In the genomic region with DNA sequence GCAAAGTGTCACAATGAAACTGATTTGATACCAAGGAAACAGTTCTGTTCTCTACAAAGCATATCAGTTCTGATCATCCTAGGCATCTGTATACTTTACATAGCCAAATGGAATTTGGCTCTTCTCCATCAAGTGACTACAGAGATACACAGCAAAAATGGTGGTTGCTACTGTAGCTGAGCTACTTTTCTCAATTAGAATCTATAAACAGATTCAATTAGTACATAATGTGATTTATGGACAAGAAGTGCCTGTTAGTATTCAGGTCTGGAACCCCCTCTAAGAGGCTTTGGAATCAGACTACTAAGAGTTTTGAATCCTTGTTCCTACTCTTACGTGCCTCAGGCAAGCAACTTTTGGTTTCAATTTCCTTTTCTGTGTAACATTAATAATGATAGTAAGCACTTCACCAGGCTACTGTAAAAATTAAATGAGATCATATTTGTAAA, we compare ENCODE assay signal across 8 cellular contexts. TPM values are rescaled to one million over a fixed set of nuclear protein-coding genes. Genes with fewer than 3 reads are reported as not detected.
A peak's percentile ranks its signal among the peaks of the same experiment; 100 is the strongest.
DNase-seq lines count a peak whose midpoint lies in the region; ATAC-seq and FAIRE-seq lines count a peak whose summit lies in the region.
"Had no signal": no experiment of that assay in that cellular context is flagged by ENCODE, and none has a peak within 500 bp of the region (broad histone marks: within the 10 kb centered on the region; RNA-seq: fewer than 3 reads in every experiment).

No MANE protein-coding gene starts in this region.

- H3K4me3 ChIP-seq in SJSA1: no peak overlapping the region

- intact Hi-C loops in left ventricle myocardium superior (cut with micrococcal nuclease): no loop called here

- ATAC-seq in GM18867 (IDR thresholded peaks at IDR 0.05; ENCODE audit: unreplicated experiment) (peak; percentile 64), HG02759 (IDR thresholded peaks at IDR 0.05; ENCODE audit: unreplicated experiment) (peak; percentile 76), left ventricle myocardium superior (peak; percentile 51)

- no peaks in the 10 kb centered on the region for H3K27me3 ChIP-seq in SJSA1 (replicated peaks)

- no peaks in the 10 kb centered on the region for H3K9me3 ChIP-seq in SJSA1 (replicated peaks)

- DNase-seq in SJSA1 (ENCODE audit: low read depth in 1 of 2, low spot score in 2 of 2): peak in 1 of 2 experiments; percentile 18
- DNase-seq in left ventricle myocardium superior: no peak
- no peak for DNase-seq in MV-4-11 (lab: John Stamatoyannopoulos, UW)
- no peak for DNase-seq in frontal cortex (ENCODE audit: low spot score in 2 of 2)
- DNase-seq in SHP77 (lab: John Stamatoyannopoulos, UW): no peak

- no peak for FAIRE-seq in frontal cortex (lab: Jason Lieb, UNC)

- H3K4me1 ChIP-seq in SJSA1 (replicated peaks): no peaks in the 10 kb centered on the region

- H3K27ac ChIP-seq in SJSA1: peak overlapping the region; percentile 30; the same call in 1 of the 2 replicates
- H3K27ac ChIP-seq: VCaP had no signal

- peaks cover 23% of the 10 kb centered on the region for H3K36me3 ChIP-seq in SJSA1

RNA-seq across cellular contexts. Expression of a gene that starts 25.5 kb away (rescaled TPM):
- total RNA-seq in SJSA1 (2014; rRNA removed; shearing (Covaris generic)): 9.0 and 14.0 TPM in 2 replicates
- total RNA-seq in left ventricle myocardium superior: 6.7 TPM
- total RNA-seq in frontal cortex: 13.5 TPM
